In genomic region chr7:25772802-25773201, GRCh38 we compare ENCODE assay signal across 28 cellular contexts.
"Had no signal": no experiment of that assay in that cellular context is flagged by ENCODE, and none has a peak within 500 bp of the region (broad histone marks: within the 10 kb centered on the region; RNA-seq: fewer than 3 reads in every experiment).

No MANE protein-coding gene starts in this region.

- H3K27ac Mint-ChIP-seq: mesothelial cell of epicardium; naive B cell; natural killer cell; stimulated activated naive B cell treated with anti-CD40 and anti-IgM and Interleukin-4, amounts not matched to agents 10 μg/mL and 1 μg/mL and 100 μg/mL, for 72 hours had no signal

- H3K4me3 ChIP-seq: left lung, lung, ovary, prostate gland, skin epidermis, stomach, thoracic aorta, tibial artery, upper lobe of right lung had no signal

- H3K36me3 Mint-ChIP-seq: mesothelial cell of epicardium; naive B cell; natural killer cell; stimulated activated naive B cell treated with anti-CD40 and anti-IgM and Interleukin-4, amounts not matched to agents 10 μg/mL and 1 μg/mL and 100 μg/mL, for 72 hours had no signal

- H3K4me1 Mint-ChIP-seq: naive B cell; natural killer cell; stimulated activated naive B cell treated with anti-CD40 and anti-IgM and Interleukin-4, amounts not matched to agents 10 μg/mL and 1 μg/mL and 100 μg/mL, for 72 hours had no signal

- H3K27me3 ChIP-seq: left lung, ovary, stomach, tibial artery, upper lobe of right lung had no signal

- H3K9me3 Mint-ChIP-seq: neural crest cell; stimulated activated naive B cell treated with anti-CD40 and anti-IgM and Interleukin-4, amounts not matched to agents 10 μg/mL and 1 μg/mL and 100 μg/mL, for 72 hours had no signal

- ATAC-seq: left colon; left lung; natural killer cell; right cardiac atrium; sciatic nerve; stimulated activated naive B cell treated with anti-CD40 and anti-IgM and Interleukin-4, amounts not matched to agents 10 μg/mL and 1 μg/mL and 100 μg/mL, for 72 hours; stimulated activated naive CD8-positive, alpha-beta T cell treated with anti-CD3 and anti-CD28 coated beads, Interleukin-15, Interleukin-2, amounts not matched to agents 100 U/mL and 50 U/mL, for 24 hours; upper lobe of right lung had no signal

- H3K9me3 ChIP-seq: left lung, ovary, prostate gland, stomach, thoracic aorta, tibial artery, upper lobe of right lung had no signal

- DNase-seq: hippocampal formation; kidney; left colon; left lung; mesendoderm; naive B cell; natural killer cell; ovary; posterior cingulate gyrus; retina; right cardiac atrium; stimulated activated CD4-positive, alpha-beta T cell treated with anti-CD3 and anti-CD28 coated beads, Interleukin-12 subunit alpha, Interleukin-12 subunit beta, amount 100 ng/mL, for 4 hours; stimulated activated CD4-positive, alpha-beta T cell treated with anti-CD3 and anti-CD28 coated beads, Interleukin-15, amount 100 ng/mL, for 24 hours; stimulated activated CD4-positive, alpha-beta T cell treated with anti-CD3 and anti-CD28 coated beads, Interleukin-2, amount 100 ng/mL, for 24 hours; stimulated activated CD4-positive, alpha-beta T cell treated with anti-CD3 and anti-CD28 coated beads, Interleukin-4, amount 100 ng/mL, for 1 hour; stimulated activated naive B cell treated with anti-CD40 and anti-IgM and Interleukin-4, amounts not matched to agents 10 μg/mL and 1 μg/mL and 100 μg/mL, for 72 hours; stimulated activated naive CD8-positive, alpha-beta T cell treated with anti-CD3 and anti-CD28 coated beads, Interleukin-15, Interleukin-2, amounts not matched to agents 100 U/mL and 50 U/mL, for 24 hours; stomach; tibial artery; trophoblast cell; upper lobe of right lung had no signal

- H3K4me1 ChIP-seq: left lung, prostate gland, upper lobe of right lung had no signal

- H3K4me3 Mint-ChIP-seq: mesothelial cell of epicardium; naive B cell; natural killer cell; neural crest cell; stimulated activated naive B cell treated with anti-CD40 and anti-IgM and Interleukin-4, amounts not matched to agents 10 μg/mL and 1 μg/mL and 100 μg/mL, for 72 hours had no signal

- H3K27ac ChIP-seq: left lung, ovary, prostate gland, skin epidermis, stomach, thoracic aorta, upper lobe of right lung had no signal

- H3K36me3 ChIP-seq: left lung, ovary, prostate gland, stomach, thoracic aorta, tibial artery, upper lobe of right lung had no signal
